Comparison of ENCODE assay signal across 20 cellular contexts in genomic region chr1:229523052-229523451, GRCh38. TPM values are rescaled to one million over a fixed set of nuclear protein-coding genes. Genes with fewer than 3 reads are reported as not detected.
A peak's percentile ranks its signal among the peaks of the same experiment; 100 is the strongest.
DNase-seq lines count a peak whose midpoint lies in the region; ATAC-seq and TF ChIP-seq lines count a peak whose summit lies in the region.
"Had no signal": no experiment of that assay in that cellular context is flagged by ENCODE, and none has a peak within 500 bp of the region (broad histone marks: within the 10 kb centered on the region; RNA-seq: fewer than 3 reads in every experiment).

No MANE protein-coding gene starts in this region.

- H3K4me1 Mint-ChIP-seq in activated CD8-positive, alpha-beta T cell treated with anti-CD3 and anti-CD28 coated beads, Interleukin-2, amount 10 ng/mL, durations not matched to agents 7 days and 5 days (ENCODE audit: low read depth): peaks cover 5% of the 10 kb centered on the region
- peaks cover 2% of the 10 kb centered on the region for H3K4me1 Mint-ChIP-seq in activated CD8-positive, alpha-beta T cell treated with anti-CD3 and anti-CD28 coated beads for 36 hours (ENCODE audit: low read depth)
- H3K4me1 Mint-ChIP-seq in naive thymus-derived CD4-positive, alpha-beta T cell: peaks cover 0 to 3% (median 0%) of the 10 kb centered on the region in 7 donors
- H3K4me1 Mint-ChIP-seq: CD4-positive, alpha-beta memory T cell had no signal

- H3K36me3 ChIP-seq in rectal smooth muscle tissue (ENCODE audit: control insufficient read depth, insufficient read depth, low read length): peaks cover 12% of the 10 kb centered on the region
- H3K36me3 ChIP-seq in naive thymus-derived CD4-positive, alpha-beta T cell (ENCODE audit: control insufficient read depth in 2 of 3, insufficient read depth in 3 of 3, low read length in 3 of 3): peaks cover 0 to 34% (median 0%) of the 10 kb centered on the region in 3 experiments

- TF ChIP-seq CTCF in activated CD8-positive, alpha-beta T cell treated with anti-CD3 and anti-CD28 coated beads for 36 hours (IDR thresholded peaks at IDR 0.05): no peak
- no peak for TF ChIP-seq CTCF in coronary artery (IDR thresholded peaks at IDR 0.05)

- no peak overlapping the region for H3K4me3 Mint-ChIP-seq in activated CD8-positive, alpha-beta T cell treated with anti-CD3 and anti-CD28 coated beads, Interleukin-2, amount 10 ng/mL, durations not matched to agents 7 days and 5 days
- H3K4me3 Mint-ChIP-seq in activated CD8-positive, alpha-beta T cell treated with anti-CD3 and anti-CD28 coated beads for 36 hours: no peak overlapping the region
- no peak overlapping the region for H3K4me3 Mint-ChIP-seq in naive thymus-derived CD4-positive, alpha-beta T cell
- H3K4me3 Mint-ChIP-seq: CD4-positive, alpha-beta memory T cell; HFFc6 had no signal

- CTCF ChIA-PET in activated CD8-positive, alpha-beta T cell treated with anti-CD3 and anti-CD28 coated beads, Interleukin-2, amount 10 ng/mL, durations not matched to agents 7 days and 5 days (lab: Charles Lee): no interaction called here
- CTCF ChIA-PET in activated CD8-positive, alpha-beta T cell treated with anti-CD3 and anti-CD28 coated beads for 36 hours (lab: Charles Lee): no interaction called here
- CTCF ChIA-PET in naive thymus-derived CD4-positive, alpha-beta T cell (lab: Charles Lee): no interaction called here

- H3K27me3 Mint-ChIP-seq in activated CD8-positive, alpha-beta T cell treated with anti-CD3 and anti-CD28 coated beads, Interleukin-2, amount 10 ng/mL, durations not matched to agents 7 days and 5 days (ENCODE audit: low read depth): no peaks in the 10 kb centered on the region
- no peaks in the 10 kb centered on the region for H3K27me3 Mint-ChIP-seq in activated CD8-positive, alpha-beta T cell treated with anti-CD3 and anti-CD28 coated beads for 36 hours
- H3K27me3 Mint-ChIP-seq in naive thymus-derived CD4-positive, alpha-beta T cell: no peaks in the 10 kb centered on the region
- H3K27me3 Mint-ChIP-seq: CD4-positive, alpha-beta memory T cell had no signal

- peaks cover 6% of the 10 kb centered on the region for H3K4me1 ChIP-seq in rectal smooth muscle tissue (ENCODE audit: control insufficient read depth, insufficient read depth, low read length)
- H3K4me1 ChIP-seq in naive thymus-derived CD4-positive, alpha-beta T cell (ENCODE audit: control insufficient read depth in 2 of 2, insufficient read depth in 2 of 2, low read length in 2 of 2): no peaks in the 10 kb centered on the region
- H3K4me1 ChIP-seq: A549 had no signal

- H3K4me3 ChIP-seq in coronary artery (no peak overlapping the region), rectal smooth muscle tissue (ENCODE audit: low read length) (no peak overlapping the region)
- no peak overlapping the region for H3K4me3 ChIP-seq in naive thymus-derived CD4-positive, alpha-beta T cell (ENCODE audit: low read length)
- H3K4me3 ChIP-seq: A549, GM12878 had no signal

- POLR2A ChIA-PET in activated CD8-positive, alpha-beta T cell treated with anti-CD3 and anti-CD28 coated beads, Interleukin-2, amount 10 ng/mL, durations not matched to agents 7 days and 5 days (lab: Charles Lee): interaction anchor here (0.6 kb wide), 1 partner anchor 53 kb away, joined by 8 read pairs; no protein-coding TSS in a partner anchor
- POLR2A ChIA-PET in activated CD8-positive, alpha-beta T cell treated with anti-CD3 and anti-CD28 coated beads for 36 hours (lab: Charles Lee): interaction anchor here (1.4 kb wide), 1 partner anchor 14 kb away, joined by 4 read pairs; the partner anchor contains the start of gene NUP133
- POLR2A ChIA-PET in naive thymus-derived CD4-positive, alpha-beta T cell (lab: Charles Lee): no interaction called here

- H3K27me3 ChIP-seq in rectal smooth muscle tissue (ENCODE audit: control insufficient read depth, insufficient read depth, low read length): no peaks in the 10 kb centered on the region
- H3K27me3 ChIP-seq in naive thymus-derived CD4-positive, alpha-beta T cell (ENCODE audit: control insufficient read depth in 2 of 2, insufficient read depth in 2 of 2, low read length in 2 of 2): no peaks in the 10 kb centered on the region

- no peak for DNase-seq in activated CD8-positive, alpha-beta T cell treated with anti-CD3 and anti-CD28 coated beads, Interleukin-2, amount 10 ng/mL, durations not matched to agents 7 days and 5 days
- no peak for DNase-seq in activated CD8-positive, alpha-beta T cell treated with anti-CD3 and anti-CD28 coated beads for 36 hours
- no peak for DNase-seq in coronary artery (ENCODE audit: low spot score)
- no peak for DNase-seq in central memory CD4-positive, alpha-beta T cell
- DNase-seq in naive thymus-derived CD4-positive, alpha-beta T cell: no peak
- no peak for DNase-seq in activated CD4-positive, alpha-beta T cell treated with anti-CD3 and anti-CD28 coated beads for 4 hours
- DNase-seq: AML-193; CD4-positive, alpha-beta memory T cell; DMS79 treated with DMSO at 0.1 percent for 48 hours; GF-D8; GOT3; H7; HFFc6 had no signal

- no peak for ATAC-seq in activated CD8-positive, alpha-beta T cell treated with anti-CD3 and anti-CD28 coated beads, Interleukin-2, amount 10 ng/mL, durations not matched to agents 7 days and 5 days
- no peak for ATAC-seq in activated CD8-positive, alpha-beta T cell treated with anti-CD3 and anti-CD28 coated beads for 36 hours
- ATAC-seq in naive thymus-derived CD4-positive, alpha-beta T cell: no peak
- ATAC-seq: A549, GM12878, HCT116 had no signal

- intact Hi-C loops in activated CD8-positive, alpha-beta T cell treated with anti-CD3 and anti-CD28 coated beads for 36 hours (cut with micrococcal nuclease): no loop called here
- intact Hi-C loops in naive thymus-derived CD4-positive, alpha-beta T cell (cut with micrococcal nuclease): no loop called here

- H3K9me3 ChIP-seq in naive thymus-derived CD4-positive, alpha-beta T cell (ENCODE audit: control insufficient read depth in 2 of 3, low read length in 3 of 3): no peaks in the 10 kb centered on the region
- H3K9me3 ChIP-seq: A549 had no signal

- H3K9ac ChIP-seq in rectal smooth muscle tissue (ENCODE audit: low read length): no peak overlapping the region

- H3K9me3 Mint-ChIP-seq in activated CD8-positive, alpha-beta T cell treated with anti-CD3 and anti-CD28 coated beads, Interleukin-2, amount 10 ng/mL, durations not matched to agents 7 days and 5 days (ENCODE audit: insufficient read depth): no peaks in the 10 kb centered on the region
- H3K9me3 Mint-ChIP-seq in activated CD8-positive, alpha-beta T cell treated with anti-CD3 and anti-CD28 coated beads for 36 hours: no peaks in the 10 kb centered on the region
- no peaks in the 10 kb centered on the region for H3K9me3 Mint-ChIP-seq in naive thymus-derived CD4-positive, alpha-beta T cell
- H3K9me3 Mint-ChIP-seq: CD4-positive, alpha-beta memory T cell; HFFc6 had no signal

- peak overlapping the region; percentile 20 for H3K27ac Mint-ChIP-seq in activated CD8-positive, alpha-beta T cell treated with anti-CD3 and anti-CD28 coated beads, Interleukin-2, amount 10 ng/mL, durations not matched to agents 7 days and 5 days
- no peak overlapping the region for H3K27ac Mint-ChIP-seq in activated CD8-positive, alpha-beta T cell treated with anti-CD3 and anti-CD28 coated beads for 36 hours
- no peak overlapping the region for H3K27ac Mint-ChIP-seq in naive thymus-derived CD4-positive, alpha-beta T cell
- H3K27ac Mint-ChIP-seq: HFFc6 had no signal

- H3K36me3 Mint-ChIP-seq in activated CD8-positive, alpha-beta T cell treated with anti-CD3 and anti-CD28 coated beads, Interleukin-2, amount 10 ng/mL, durations not matched to agents 7 days and 5 days (ENCODE audit: low read depth): peaks cover 38% of the 10 kb centered on the region
- peaks cover 15% of the 10 kb centered on the region for H3K36me3 Mint-ChIP-seq in activated CD8-positive, alpha-beta T cell treated with anti-CD3 and anti-CD28 coated beads for 36 hours (ENCODE audit: low read depth)
- peaks cover 8 to 44% (median 14%) of the 10 kb centered on the region in 5 donors for H3K36me3 Mint-ChIP-seq in naive thymus-derived CD4-positive, alpha-beta T cell

- H3K27ac ChIP-seq in coronary artery (peak overlapping the region; percentile 1 to 40), rectal smooth muscle tissue (ENCODE audit: low read depth, low read length) (peak overlapping the region; percentile 52)
- no peak overlapping the region for H3K27ac ChIP-seq in naive thymus-derived CD4-positive, alpha-beta T cell (ENCODE audit: low read depth, low read length)
- H3K27ac ChIP-seq: 22Rv1, A549, C4-2B, HL-60 had no signal

RNA-seq across cellular contexts. Expression of gene NUP133, which starts 14.9 kb away (rescaled TPM):
- total RNA-seq in activated CD8-positive, alpha-beta T cell treated with anti-CD3 and anti-CD28 coated beads, Interleukin-2, amount 10 ng/mL, durations not matched to agents 7 days and 5 days: 10 to 100 TPM; 46.8 to 49.7 TPM
- 10 to 100 TPM; 58.9 to 59.7 TPM for total RNA-seq in activated CD8-positive, alpha-beta T cell treated with anti-CD3 and anti-CD28 coated beads for 36 hours
- total RNA-seq in naive thymus-derived CD4-positive, alpha-beta T cell: 10 to 100 TPM; 24.3 to 45.8 (median 40.4) TPM
- 10 to 100 TPM; 19.4 to 19.7 TPM for polyA plus RNA-seq in naive thymus-derived CD4-positive, alpha-beta T cell

RNA-seq across cellular contexts. Expression of gene ABCB10, which starts 35.5 kb away (rescaled TPM):
- 10 to 100 TPM; 32.4 to 39.9 TPM for total RNA-seq in activated CD8-positive, alpha-beta T cell treated with anti-CD3 and anti-CD28 coated beads, Interleukin-2, amount 10 ng/mL, durations not matched to agents 7 days and 5 days
- total RNA-seq in activated CD8-positive, alpha-beta T cell treated with anti-CD3 and anti-CD28 coated beads for 36 hours: 10 to 100 TPM; 30.7 to 32.1 TPM
- total RNA-seq in naive thymus-derived CD4-positive, alpha-beta T cell: 10 to 100 TPM; 14.1 to 31.9 (median 18.4) TPM
- 1 to 10 TPM; 6.4 to 6.8 TPM for polyA plus RNA-seq in naive thymus-derived CD4-positive, alpha-beta T cell
